Comparison of ENCODE assay signal across 1 cellular context in genomic region chr6:144578385-144579350, GRCh38.
TF ChIP-seq lines count a peak whose summit lies in the region.

No MANE protein-coding gene starts in this region.

TF ChIP-seq in HepG2, 621 proteins besides CTCF, POLR2A, EP300 and RAD21 (continued from another document and continues in another):
- TF ChIP-seq ZBTB43 (CRISPR knock-in tag; conservative IDR thresholded peaks at IDR 0.05) (peak; percentile 92), ZNF660 (CRISPR knock-in tag; IDR thresholded peaks at IDR 0.05; ENCODE audit: borderline replicate concordance, low read depth) (no peak), PAXIP1 (CRISPR knock-in tag; conservative IDR thresholded peaks at IDR 0.05) (peak; percentile 91), RFXANK (CRISPR knock-in tag; IDR thresholded peaks at IDR 0.05) (no peak), ZNF160 (CRISPR knock-in tag; IDR thresholded peaks at IDR 0.05) (no peak), KAT8 (CRISPR knock-in tag; IDR thresholded peaks at IDR 0.05) (peak; percentile 73; the same call in 1 of the 2 replicates), HOXD1 (CRISPR knock-in tag; IDR thresholded peaks at IDR 0.05) (peak; percentile 57), ZNF784 (CRISPR knock-in tag; IDR thresholded peaks at IDR 0.05; ENCODE audit: borderline replicate concordance) (no peak), EED (CRISPR knock-in tag; IDR thresholded peaks at IDR 0.05) (no peak), ZNF775 (CRISPR knock-in tag; IDR thresholded peaks at IDR 0.05; ENCODE audit: borderline replicate concordance) (no peak), PHB2 (IDR thresholded peaks at IDR 0.05; ENCODE audit: partially characterized antibody) (no peak), ZNF550 (CRISPR knock-in tag; IDR thresholded peaks at IDR 0.05; ENCODE audit: borderline replicate concordance) (no peak), ZBED4 (CRISPR knock-in tag; IDR thresholded peaks at IDR 0.05; ENCODE audit: borderline replicate concordance) (no peak), MTA3 (CRISPR knock-in tag; IDR thresholded peaks at IDR 0.05) (no peak), ZNF333 (CRISPR knock-in tag; IDR thresholded peaks at IDR 0.05; ENCODE audit: borderline replicate concordance) (no peak), ZNF18 (CRISPR knock-in tag; IDR thresholded peaks at IDR 0.05; ENCODE audit: insufficient replicate concordance) (no peak), NR2F2 (IDR thresholded peaks at IDR 0.05; ENCODE audit: borderline replicate concordance, low read depth) (no peak), ZNF747 (CRISPR knock-in tag; IDR thresholded peaks at IDR 0.05; ENCODE audit: borderline replicate concordance) (no peak), FOXP1 (IDR thresholded peaks at IDR 0.05) (no peak), FOXP1 (CRISPR knock-in tag; IDR thresholded peaks at IDR 0.05) (peak; percentile 53), ZIK1 (CRISPR knock-in tag; IDR thresholded peaks at IDR 0.05; ENCODE audit: borderline replicate concordance, low read depth) (no peak), HDAC6 (IDR thresholded peaks at IDR 0.05; ENCODE audit: low read depth, low read length) (no peak), ZSCAN9 (CRISPR knock-in tag; IDR thresholded peaks at IDR 0.05; ENCODE audit: borderline replicate concordance) (no peak), ZNF564 (CRISPR knock-in tag; IDR thresholded peaks at IDR 0.05) (no peak), ZFY (CRISPR knock-in tag; IDR thresholded peaks at IDR 0.05) (peak; percentile 75), POLR2AphosphoS2 (IDR thresholded peaks at IDR 0.05; ENCODE audit: low read depth, low read length) (no peak), NFRKB (IDR thresholded peaks at IDR 0.05) (no peak), ZNF256 (CRISPR knock-in tag; conservative IDR thresholded peaks at IDR 0.05) (no peak), ATRX (CRISPR knock-in tag; IDR thresholded peaks at IDR 0.05; ENCODE audit: borderline replicate concordance) (no peak), ZFAT (CRISPR knock-in tag; conservative IDR thresholded peaks at IDR 0.05) (no peak), NFIB (CRISPR knock-in tag; IDR thresholded peaks at IDR 0.05; ENCODE audit: borderline replicate concordance) (no peak), NFYC (CRISPR knock-in tag; IDR thresholded peaks at IDR 0.05) (no peak), ZNF597 (CRISPR knock-in tag; IDR thresholded peaks at IDR 0.05) (no peak), MAX (IDR thresholded peaks at IDR 0.05) (peak; percentile 74), ZNF292 (CRISPR knock-in tag; IDR thresholded peaks at IDR 0.05; ENCODE audit: borderline replicate concordance, low read depth) (peak; percentile 55; the same call in 1 of the 2 replicates), ZNF101 (CRISPR knock-in tag; IDR thresholded peaks at IDR 0.05; ENCODE audit: borderline replicate concordance, low read depth) (no peak), SCMH1 (CRISPR knock-in tag; IDR thresholded peaks at IDR 0.05; ENCODE audit: borderline replicate concordance) (no peak), SRSF4 (IDR thresholded peaks at IDR 0.05; ENCODE audit: low read depth, low read length, poor library complexity, severe bottlenecking) (no peak), CBFB (CRISPR knock-in tag; IDR thresholded peaks at IDR 0.05) (no peak), ZBTB40 (IDR thresholded peaks at IDR 0.05) (no peak), ZBTB40 (CRISPR knock-in tag; IDR thresholded peaks at IDR 0.05) (no peak; the same call in 1 of the 2 replicates), ZNF768 (CRISPR knock-in tag; IDR thresholded peaks at IDR 0.05) (no peak), SIN3B (IDR thresholded peaks at IDR 0.05; ENCODE audit: low read length) (no peak), KDM6A (CRISPR knock-in tag; IDR thresholded peaks at IDR 0.05; ENCODE audit: low read depth) (no peak)
